In the genomic region with DNA sequence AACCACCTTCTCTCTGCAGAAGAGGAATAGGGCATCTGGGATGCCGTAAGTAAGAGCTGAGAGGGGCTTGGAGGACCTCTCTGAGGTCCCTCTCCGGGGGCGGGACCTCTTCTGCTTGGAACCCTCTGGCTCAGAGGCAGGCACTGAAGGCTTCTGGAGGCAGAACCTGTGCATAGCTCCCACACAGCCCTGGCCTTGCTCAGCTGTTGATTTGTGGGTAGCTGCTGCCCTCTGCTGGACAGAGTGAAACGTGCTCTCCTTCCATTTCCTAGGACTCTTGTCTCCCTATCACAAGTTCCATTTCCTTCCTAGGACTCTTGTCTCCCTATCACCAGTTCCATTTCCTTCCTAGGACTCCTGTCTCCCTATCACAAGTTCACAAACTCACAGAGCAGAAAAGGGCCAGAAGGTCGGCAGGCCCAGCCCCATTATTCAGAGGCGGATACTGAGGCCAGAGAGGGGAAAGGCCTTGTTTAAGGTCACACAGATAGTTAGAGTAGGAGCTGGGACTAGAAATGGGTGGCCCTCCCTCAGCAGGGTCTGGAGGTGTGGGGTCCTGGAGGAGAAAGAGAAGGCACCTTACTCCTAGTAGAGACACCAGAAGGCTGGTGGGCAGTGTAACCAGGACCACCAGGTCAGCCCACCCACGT, we compare ENCODE assay signal across 9 cellular contexts. TPM values are rescaled to one million over a fixed set of nuclear protein-coding genes. Genes with fewer than 3 reads are reported as not detected.
DNase-seq lines count a peak whose midpoint lies in the region; ATAC-seq, FAIRE-seq and TF ChIP-seq lines count a peak whose summit lies in the region.
"Had no signal": no experiment of that assay in that cellular context is flagged by ENCODE, and none has a peak within 500 bp of the region (broad histone marks: within the 10 kb centered on the region; RNA-seq: fewer than 3 reads in every experiment).

No MANE protein-coding gene starts in this region.

- no peaks in the 10 kb centered on the region for H3K27me3 Mint-ChIP-seq in astrocyte (ENCODE audit: low read depth, unreplicated experiment)

- H3K27ac ChIP-seq in astrocyte (ENCODE audit: low read depth, low read length): no peak overlapping the region

- H3K36me3 Mint-ChIP-seq in astrocyte (ENCODE audit: low read depth, unreplicated experiment): peaks cover 26% of the 10 kb centered on the region

- ATAC-seq in HG02938 (IDR thresholded peaks at IDR 0.05; ENCODE audit: unreplicated experiment): peak; percentile 89

- TF ChIP-seq CTCF in astrocyte (IDR thresholded peaks at IDR 0.05; ENCODE audit: insufficient read depth, low read depth, low read length): peak; percentile 79

- peak; percentile 82 for DNase-seq in NCI-H1436 (lab: John Stamatoyannopoulos, UW)
- no peak for DNase-seq in NCI-H1436 treated with DMSO at 0.1 percent for 48 hours (lab: John Stamatoyannopoulos, UW)
- DNase-seq in NCI-H1930 (lab: John Stamatoyannopoulos, UW): peak; percentile 60
- DNase-seq in T-helper 22 cell (ENCODE audit: low read depth): peak; percentile 41
- DNase-seq in astrocyte (ENCODE audit: low read depth): peak; percentile 57
- peak; percentile 70 for DNase-seq in hepatic stellate cell (ENCODE audit: low spot score)
- DNase-seq in skeletal muscle cell (ENCODE audit: low read depth): peak; percentile 31

- H3K9me3 Mint-ChIP-seq in astrocyte (ENCODE audit: unreplicated experiment): no peaks in the 10 kb centered on the region

- H3K36me3 ChIP-seq in astrocyte (ENCODE audit: insufficient read depth, low read length): peaks cover 10% of the 10 kb centered on the region

- H3K4me1 ChIP-seq in astrocyte (ENCODE audit: insufficient read depth, low read length): peaks cover 24% of the 10 kb centered on the region

- peaks cover 15% of the 10 kb centered on the region for H3K4me1 Mint-ChIP-seq in astrocyte (ENCODE audit: low read depth, unreplicated experiment)

- H3K9ac ChIP-seq in astrocyte (ENCODE audit: low read length): peak overlapping the region; percentile 4

- no peak overlapping the region for H2AFZ ChIP-seq in astrocyte (ENCODE audit: low read depth, low read length)

- H3K4me3 ChIP-seq in astrocyte (ENCODE audit: insufficient read depth, low read depth, low read length) (no peak overlapping the region), skeletal muscle cell (ENCODE audit: low read depth, low read length) (no peak overlapping the region)

- no peaks in the 10 kb centered on the region for H3K9me3 ChIP-seq in astrocyte (ENCODE audit: insufficient read depth, low read depth, low read length)

- peaks cover 15% of the 10 kb centered on the region for H4K20me1 ChIP-seq in astrocyte (ENCODE audit: insufficient read depth, low read length)

- H3K79me2 ChIP-seq in astrocyte (ENCODE audit: insufficient read depth, low read length): no peaks in the 10 kb centered on the region

- no peak overlapping the region for H3K4me3 Mint-ChIP-seq in astrocyte (ENCODE audit: unreplicated experiment)

- FAIRE-seq in astrocyte (lab: Jason Lieb, UNC): peak; percentile 45
- FAIRE-seq: A204.1 had no signal

- no peak overlapping the region for H3K27ac Mint-ChIP-seq in astrocyte (ENCODE audit: unreplicated experiment)

- H3K27me3 ChIP-seq in astrocyte (ENCODE audit: insufficient read depth, low read length): no peaks in the 10 kb centered on the region

- H3K4me2 ChIP-seq in astrocyte (ENCODE audit: low read length): peak overlapping the region; percentile 75

RNA-seq across cellular contexts. Expression of a gene that starts 30.3 kb away (rescaled TPM):
- 517 and 564 TPM in 2 replicates for total RNA-seq in astrocyte

RNA-seq across cellular contexts. Expression of a gene that starts 59.7 kb away (rescaled TPM):
- 27.7 and 29.6 TPM in 2 replicates for total RNA-seq in astrocyte
